In the genomic region with DNA sequence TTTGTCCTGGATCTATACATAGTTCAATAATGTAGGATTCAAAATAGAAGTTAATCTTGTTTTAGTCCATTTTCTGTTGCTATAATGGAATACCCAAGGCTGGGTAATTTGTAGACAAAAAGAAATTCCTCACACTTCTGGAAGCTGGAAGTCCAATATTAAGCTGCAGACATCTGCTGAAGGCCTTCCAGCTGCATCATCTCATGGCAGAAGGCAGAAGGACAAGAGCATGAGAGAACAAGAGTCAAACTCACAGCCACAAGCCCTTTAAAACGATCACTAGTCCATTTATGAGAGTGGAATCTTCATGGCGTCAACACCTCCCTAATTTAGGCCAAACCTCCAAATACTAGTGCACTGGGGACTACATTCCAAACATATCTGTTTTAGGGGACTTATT, we compare ENCODE assay signal across 25 cellular contexts.
"Had no signal": no experiment of that assay in that cellular context is flagged by ENCODE, and none has a peak within 500 bp of the region (broad histone marks: within the 10 kb centered on the region; RNA-seq: fewer than 3 reads in every experiment).

No MANE protein-coding gene starts in this region.

- H3K27ac ChIP-seq: colonic mucosa, coronary artery, dorsolateral prefrontal cortex, epithelial cell of prostate, esophagus muscularis mucosa, esophagus squamous epithelium, foreskin keratinocyte, gastrocnemius medialis, gastroesophageal sphincter, heart left ventricle, heart right ventricle had no signal

- H3K4me1 ChIP-seq: colonic mucosa, esophagus muscularis mucosa, foreskin keratinocyte, gastrocnemius medialis, gastroesophageal sphincter, heart left ventricle, heart right ventricle had no signal

- H3K9me3 Mint-ChIP-seq: dendritic cell treated with granulocyte-macrophage colony-stimulating factor and Interleukin-4, amounts not matched to agents 40 ng/mL and 50 ng/mL, for 4 days; endodermal cell had no signal

- H3K27me3 Mint-ChIP-seq: dendritic cell treated with granulocyte-macrophage colony-stimulating factor and Interleukin-4, amounts not matched to agents 40 ng/mL and 50 ng/mL, for 4 days; effector memory CD8-positive, alpha-beta T cell had no signal

- H3K4me3 Mint-ChIP-seq: dendritic cell treated with granulocyte-macrophage colony-stimulating factor and Interleukin-4, amounts not matched to agents 40 ng/mL and 50 ng/mL, for 4 days; effector memory CD8-positive, alpha-beta T cell; endodermal cell had no signal

- H3K9me3 ChIP-seq: colonic mucosa, esophagus muscularis mucosa, esophagus squamous epithelium, gastrocnemius medialis, gastroesophageal sphincter, heart left ventricle, heart right ventricle had no signal

- DNase-seq: colonic mucosa; cortex of kidney; dermis blood vessel endothelial cell; dorsolateral prefrontal cortex; effector CD4-positive, alpha-beta T cell; effector CD8-positive, alpha-beta T cell; effector memory CD4-positive, alpha-beta T cell; effector memory CD8-positive, alpha-beta T cell; endodermal cell; erythroblast; esophagus squamous epithelium; foreskin fibroblast; foreskin keratinocyte; foreskin melanocyte; gastrocnemius medialis; glutamatergic neuron; head of caudate nucleus; heart left ventricle; heart right ventricle had no signal

- ATAC-seq: effector memory CD8-positive, alpha-beta T cell; esophagus mucosa; foreskin keratinocyte; gastrocnemius medialis; gastroesophageal sphincter had no signal

- H3K27me3 ChIP-seq: colonic mucosa, esophagus muscularis mucosa, esophagus squamous epithelium, foreskin keratinocyte, gastrocnemius medialis, gastroesophageal sphincter, heart left ventricle, heart right ventricle had no signal

- H3K4me3 ChIP-seq: colonic mucosa, coronary artery, dorsolateral prefrontal cortex, esophagus muscularis mucosa, esophagus squamous epithelium, gastrocnemius medialis, gastroesophageal sphincter, heart left ventricle, heart right ventricle had no signal
